Comparison of ENCODE assay signal across 21 cellular contexts in the genomic region with DNA sequence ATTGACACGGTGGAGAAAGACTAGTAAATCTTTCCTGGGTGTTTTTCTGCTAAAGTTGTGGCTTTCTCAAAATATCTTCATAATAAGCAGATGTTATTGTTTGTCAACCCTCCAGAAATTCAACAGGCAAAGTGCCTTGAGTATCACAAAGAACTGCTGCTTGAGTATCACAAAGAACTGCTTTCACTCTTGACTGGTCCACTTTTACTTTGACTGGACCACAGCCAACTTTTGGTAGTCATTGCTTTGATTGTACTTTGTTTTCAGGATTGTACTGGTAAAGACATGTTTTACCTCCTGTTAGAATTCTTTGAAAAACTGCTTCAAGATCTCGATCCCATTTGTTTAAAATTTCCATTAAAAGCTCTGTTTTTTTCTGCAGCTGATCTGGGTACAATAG.
A peak's percentile ranks its signal among the peaks of the same experiment; 100 is the strongest.
DNase-seq lines count a peak whose midpoint lies in the region; ATAC-seq and TF ChIP-seq lines count a peak whose summit lies in the region.
"Had no signal": no experiment of that assay in that cellular context is flagged by ENCODE, and none has a peak within 500 bp of the region (broad histone marks: within the 10 kb centered on the region; RNA-seq: fewer than 3 reads in every experiment).

No MANE protein-coding gene starts in this region.

- H3K27ac Mint-ChIP-seq in WTC11: no peak overlapping the region
- H3K27ac Mint-ChIP-seq: activated naive CD8-positive, alpha-beta T cell; naive thymus-derived CD4-positive, alpha-beta T cell; stimulated activated naive CD8-positive, alpha-beta T cell treated with anti-CD3 and anti-CD28 coated beads, Interleukin-15, amount 100 ng/mL, for 72 hours; type B pancreatic cell had no signal

- POLR2A ChIA-PET in WTC11 (lab: Charles Lee): no interaction called here

- H3K4me3 ChIP-seq in epithelial cell of esophagus (ENCODE audit: low read length): no peak overlapping the region
- H3K4me3 ChIP-seq: lung, ovary, skin epidermis had no signal

- DNase-seq in OCI-M1 (lab: John Stamatoyannopoulos, UW) (peak; percentile 21), epithelial cell of esophagus (ENCODE audit: low read depth) (peak; percentile 70), pons (ENCODE audit: low spot score) (peak; percentile 31), iPS-NIHi7 (ENCODE audit: extremely low spot score) (no peak), GM03348 (ENCODE audit: low spot score) (no peak), WTC11 (ENCODE audit: low spot score) (no peak)
- no peak for DNase-seq in stimulated activated naive CD4-positive, alpha-beta T cell (lab: John Stamatoyannopoulos, UW)
- DNase-seq: activated CD4-positive, alpha-beta T cell treated with anti-CD3 and anti-CD28 coated beads for 1 hour; AML-193; Caco-2; HCEC 1CT; naive thymus-derived CD4-positive, alpha-beta T cell; NCI-H146; RPMI8226; stimulated activated naive CD8-positive, alpha-beta T cell treated with anti-CD3 and anti-CD28 coated beads, Interleukin-15, amount 100 ng/mL, for 72 hours had no signal

- peaks cover 3% of the 10 kb centered on the region; the same call in 1 of the 2 replicates for H3K9me3 Mint-ChIP-seq in WTC11
- H3K9me3 Mint-ChIP-seq: stimulated activated naive CD8-positive, alpha-beta T cell treated with anti-CD3 and anti-CD28 coated beads, Interleukin-15, amount 100 ng/mL, for 72 hours had no signal

- no peaks in the 10 kb centered on the region for H3K4me1 Mint-ChIP-seq in WTC11
- H3K4me1 Mint-ChIP-seq: naive thymus-derived CD4-positive, alpha-beta T cell; stimulated activated naive CD8-positive, alpha-beta T cell treated with anti-CD3 and anti-CD28 coated beads, Interleukin-15, amount 100 ng/mL, for 72 hours had no signal

- CTCF ChIA-PET in WTC11 (lab: Charles Lee): no interaction called here

- TF ChIP-seq CTCF in epithelial cell of esophagus (IDR thresholded peaks at IDR 0.05; ENCODE audit: insufficient read depth, low read depth, low read length, missing control alignments) (no peak), WTC11 (IDR thresholded peaks at IDR 0.05) (no peak)

- no peaks in the 10 kb centered on the region for H3K36me3 Mint-ChIP-seq in WTC11
- H3K36me3 Mint-ChIP-seq: activated naive CD8-positive, alpha-beta T cell; naive thymus-derived CD4-positive, alpha-beta T cell; type B pancreatic cell had no signal

- H3K27me3 Mint-ChIP-seq in WTC11 (ENCODE audit: low read depth): no peaks in the 10 kb centered on the region
- H3K27me3 Mint-ChIP-seq: activated naive CD8-positive, alpha-beta T cell; naive thymus-derived CD4-positive, alpha-beta T cell; type B pancreatic cell had no signal

- ATAC-seq in GM19351 (IDR thresholded peaks at IDR 0.05; ENCODE audit: unreplicated experiment): peak; percentile 53
- no peak for ATAC-seq in WTC11
- ATAC-seq: naive thymus-derived CD4-positive, alpha-beta T cell; stimulated activated naive CD8-positive, alpha-beta T cell treated with anti-CD3 and anti-CD28 coated beads, Interleukin-15, amount 100 ng/mL, for 72 hours had no signal

- H3K4me3 Mint-ChIP-seq in WTC11: no peak overlapping the region
- H3K4me3 Mint-ChIP-seq: activated naive CD8-positive, alpha-beta T cell; naive thymus-derived CD4-positive, alpha-beta T cell; stimulated activated naive CD8-positive, alpha-beta T cell treated with anti-CD3 and anti-CD28 coated beads, Interleukin-15, amount 100 ng/mL, for 72 hours; type B pancreatic cell had no signal

TF ChIP-seq in WTC11, 78 proteins besides CTCF, POLR2A, EP300 and RAD21 (continues in another document):
- no peak for TF ChIP-seq NR1H2 (CRISPR knock-in tag; IDR thresholded peaks at IDR 0.05)
- TF ChIP-seq ZNF532 (CRISPR knock-in tag; IDR thresholded peaks at IDR 0.05; ENCODE audit: borderline replicate concordance): no peak
- no peak for TF ChIP-seq GTF2I (CRISPR knock-in tag; conservative IDR thresholded peaks at IDR 0.05)
- TF ChIP-seq, protein P1, sequence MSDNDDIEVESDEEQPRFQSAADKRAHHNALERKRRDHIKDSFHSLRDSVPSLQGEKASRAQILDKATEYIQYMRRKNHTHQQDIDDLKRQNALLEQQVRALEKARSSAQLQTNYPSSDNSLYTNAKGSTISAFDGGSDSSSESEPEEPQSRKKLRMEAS (CRISPR knock-in tag; IDR thresholded peaks at IDR 0.05): no peak
- TF ChIP-seq ZNF219 (CRISPR knock-in tag; IDR thresholded peaks at IDR 0.05; ENCODE audit: borderline replicate concordance): no peak
- TF ChIP-seq STAT6 (CRISPR knock-in tag; conservative IDR thresholded peaks at IDR 0.05; ENCODE audit: low read depth): no peak
- TF ChIP-seq TCF7 (CRISPR knock-in tag; IDR thresholded peaks at IDR 0.05; ENCODE audit: low read depth): no peak
- no peak for TF ChIP-seq ZNF232 (CRISPR knock-in tag; IDR thresholded peaks at IDR 0.05)
- no peak for TF ChIP-seq JUN (CRISPR knock-in tag; IDR thresholded peaks at IDR 0.05)
- TF ChIP-seq, protein P2, sequence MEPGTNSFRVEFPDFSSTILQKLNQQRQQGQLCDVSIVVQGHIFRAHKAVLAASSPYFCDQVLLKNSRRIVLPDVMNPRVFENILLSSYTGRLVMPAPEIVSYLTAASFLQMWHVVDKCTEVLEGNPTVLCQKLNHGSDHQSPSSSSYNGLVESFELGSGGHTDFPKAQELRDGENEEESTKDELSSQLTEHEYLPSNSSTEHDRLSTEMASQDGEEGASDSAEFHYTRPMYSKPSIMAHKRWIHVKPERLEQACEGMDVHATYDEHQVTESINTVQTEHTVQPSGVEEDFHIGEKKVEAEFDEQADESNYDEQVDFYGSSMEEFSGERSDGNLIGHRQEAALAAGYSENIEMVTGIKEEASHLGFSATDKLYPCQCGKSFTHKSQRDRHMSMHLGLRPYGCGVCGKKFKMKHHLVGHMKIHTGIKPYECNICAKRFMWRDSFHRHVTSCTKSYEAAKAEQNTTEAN (CRISPR knock-in tag; IDR thresholded peaks at IDR 0.05): no peak
- no peak for TF ChIP-seq SOX15 (CRISPR knock-in tag; IDR thresholded peaks at IDR 0.05)
- TF ChIP-seq RORB (CRISPR knock-in tag; IDR thresholded peaks at IDR 0.05): no peak
- no peak for TF ChIP-seq NR2C2 (CRISPR knock-in tag; IDR thresholded peaks at IDR 0.05)
- no peak for TF ChIP-seq FOXJ3 (CRISPR knock-in tag; IDR thresholded peaks at IDR 0.05; ENCODE audit: borderline replicate concordance)
- no peak for TF ChIP-seq TEAD1 (CRISPR knock-in tag; IDR thresholded peaks at IDR 0.05)
- no peak for TF ChIP-seq PREB (CRISPR knock-in tag; IDR thresholded peaks at IDR 0.05; ENCODE audit: borderline replicate concordance)

Comparison
In these comparisons a context has a peak if more than half of its experiments do, and no peak if none do; other contexts are left out.
1. DNase-seq: peak in OCI-M1 (single experiment), epithelial cell of esophagus (single experiment) and pons (single experiment); none in stimulated activated naive CD4-positive, alpha-beta T cell (0 of 6), iPS-NIHi7 (single experiment), GM03348 (single experiment) and WTC11 (single experiment).